13 cellular contexts compared by ENCODE assay signal in the genomic region with DNA sequence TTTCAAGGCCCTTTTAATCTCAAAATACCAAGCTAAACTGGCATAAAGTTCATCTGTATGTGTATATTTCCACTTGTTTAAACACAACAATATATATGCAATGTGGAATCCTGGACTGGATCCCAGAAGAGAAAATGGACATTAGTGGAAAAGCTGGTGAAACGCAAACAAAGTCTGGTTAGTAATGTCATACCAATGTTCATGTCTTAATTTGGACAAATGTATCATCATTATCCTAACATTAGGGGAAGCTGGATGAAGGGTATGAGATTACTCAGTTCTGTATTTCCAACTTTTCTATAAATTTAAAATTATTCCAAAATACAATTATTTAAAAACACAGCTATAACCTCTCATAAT. TPM values are rescaled to one million over a fixed set of nuclear protein-coding genes. Genes with fewer than 3 reads are reported as not detected.
DNase-seq lines count a peak whose midpoint lies in the region; ATAC-seq and TF ChIP-seq lines count a peak whose summit lies in the region.
"Had no signal": no experiment of that assay in that cellular context is flagged by ENCODE, and none has a peak within 500 bp of the region (broad histone marks: within the 10 kb centered on the region; RNA-seq: fewer than 3 reads in every experiment).

No MANE protein-coding gene starts in this region.

- peaks cover 3 to 49% (median 3%) of the 10 kb centered on the region in 3 donors for H3K36me3 Mint-ChIP-seq in CD8-positive, alpha-beta memory T cell
- H3K36me3 Mint-ChIP-seq in activated CD8-positive, alpha-beta T cell treated with anti-CD3 and anti-CD28 coated beads, Interleukin-2, amount 10 ng/mL, durations not matched to agents 7 days and 5 days (ENCODE audit: low read depth): peaks cover 53% of the 10 kb centered on the region
- H3K36me3 Mint-ChIP-seq in naive thymus-derived CD8-positive, alpha-beta T cell: peaks cover 6 to 36% (median 12%) of the 10 kb centered on the region in 3 donors

- no peak overlapping the region for H3K4me3 ChIP-seq in CD8-positive, alpha-beta memory T cell (ENCODE audit: low read length)

- no peak for ATAC-seq in activated CD8-positive, alpha-beta T cell treated with anti-CD3 and anti-CD28 coated beads, Interleukin-2, amount 10 ng/mL, durations not matched to agents 7 days and 5 days
- no peak for ATAC-seq in naive thymus-derived CD8-positive, alpha-beta T cell
- no peak for ATAC-seq in HG02885 (IDR thresholded peaks at IDR 0.05; ENCODE audit: poor library complexity, unreplicated experiment)
- no peak for ATAC-seq in HG02938 (IDR thresholded peaks at IDR 0.05; ENCODE audit: unreplicated experiment)

- CTCF ChIA-PET in CD8-positive, alpha-beta memory T cell (lab: Charles Lee): interaction anchor here (1.3 to 1.4 kb wide), 2 partner anchors 77 to 380 kb away, joined by 4 to 5 read pairs; no protein-coding TSS in a partner anchor
- CTCF ChIA-PET in HEK293T (lab: Yijun Ruan, JAX): interaction anchor here (0.6 kb wide), 1 partner anchor 10 kb away, joined by 12 read pairs; no protein-coding TSS in a partner anchor
- CTCF ChIA-PET in activated CD8-positive, alpha-beta T cell treated with anti-CD3 and anti-CD28 coated beads, Interleukin-2, amount 10 ng/mL, durations not matched to agents 7 days and 5 days (lab: Charles Lee): interaction anchor here (0.7 kb wide), 1 partner anchor 9 kb away, joined by 3 read pairs; no protein-coding TSS in a partner anchor

- no peaks in the 10 kb centered on the region for H3K36me3 ChIP-seq in CD8-positive, alpha-beta memory T cell (ENCODE audit: insufficient read depth, low read length)

- POLR2A ChIA-PET in CD8-positive, alpha-beta memory T cell (lab: Charles Lee): interaction anchor here (0.6 kb wide), 1 partner anchor 229 kb away, joined by 13 read pairs; no protein-coding TSS in a partner anchor
- POLR2A ChIA-PET in HEK293T (lab: Yijun Ruan, JAX): interaction anchor here (0.6 kb wide), 1 partner anchor 208 kb away, joined by 3 read pairs; no protein-coding TSS in a partner anchor
- POLR2A ChIA-PET in activated CD8-positive, alpha-beta T cell treated with anti-CD3 and anti-CD28 coated beads, Interleukin-2, amount 10 ng/mL, durations not matched to agents 7 days and 5 days (lab: Charles Lee): no interaction called here
- POLR2A ChIA-PET in naive thymus-derived CD8-positive, alpha-beta T cell (lab: Charles Lee): interaction anchor here (0.6 kb wide), 2 partner anchors 78 to 1193 kb away, joined by 3 to 4 read pairs; no protein-coding TSS in a partner anchor

- peaks cover 68 to 77% (median 74%) of the 10 kb centered on the region in 3 donors for H3K4me1 Mint-ChIP-seq in CD8-positive, alpha-beta memory T cell
- peaks cover 48% of the 10 kb centered on the region for H3K4me1 Mint-ChIP-seq in activated CD8-positive, alpha-beta T cell treated with anti-CD3 and anti-CD28 coated beads, Interleukin-2, amount 10 ng/mL, durations not matched to agents 7 days and 5 days (ENCODE audit: low read depth)
- H3K4me1 Mint-ChIP-seq in naive thymus-derived CD8-positive, alpha-beta T cell: peaks cover 31 to 69% (median 60%) of the 10 kb centered on the region in 4 donors

- peaks cover 65% of the 10 kb centered on the region for H3K4me1 ChIP-seq in CD8-positive, alpha-beta memory T cell (ENCODE audit: insufficient read depth, low read length)

- H3K9me3 Mint-ChIP-seq in CD8-positive, alpha-beta memory T cell: no peaks in the 10 kb centered on the region
- H3K9me3 Mint-ChIP-seq in activated CD8-positive, alpha-beta T cell treated with anti-CD3 and anti-CD28 coated beads, Interleukin-2, amount 10 ng/mL, durations not matched to agents 7 days and 5 days (ENCODE audit: insufficient read depth): no peaks in the 10 kb centered on the region
- no peaks in the 10 kb centered on the region for H3K9me3 Mint-ChIP-seq in naive thymus-derived CD8-positive, alpha-beta T cell

- no peaks in the 10 kb centered on the region for H3K9me3 ChIP-seq in CD8-positive, alpha-beta memory T cell (ENCODE audit: low read length)

- peak overlapping the region in 7 of 8 donors; percentile 35 to 99 (median 70) for H3K27ac Mint-ChIP-seq in CD8-positive, alpha-beta memory T cell
- H3K27ac Mint-ChIP-seq in activated CD8-positive, alpha-beta T cell treated with anti-CD3 and anti-CD28 coated beads, Interleukin-2, amount 10 ng/mL, durations not matched to agents 7 days and 5 days: peak overlapping the region; percentile 64
- H3K27ac Mint-ChIP-seq in naive thymus-derived CD8-positive, alpha-beta T cell: peak overlapping the region in 7 of 10 donors; percentile 3 to 99 (median 77)

- no peak overlapping the region for H3K27ac ChIP-seq in CD8-positive, alpha-beta memory T cell (ENCODE audit: low read depth, low read length)

- H3K27me3 Mint-ChIP-seq in CD8-positive, alpha-beta memory T cell: peaks cover 0 to 3% of the 10 kb centered on the region in 2 donors
- H3K27me3 Mint-ChIP-seq in activated CD8-positive, alpha-beta T cell treated with anti-CD3 and anti-CD28 coated beads, Interleukin-2, amount 10 ng/mL, durations not matched to agents 7 days and 5 days (ENCODE audit: low read depth): no peaks in the 10 kb centered on the region
- no peaks in the 10 kb centered on the region for H3K27me3 Mint-ChIP-seq in naive thymus-derived CD8-positive, alpha-beta T cell

- H3K27me3 ChIP-seq in CD8-positive, alpha-beta memory T cell (ENCODE audit: insufficient read depth, low read length, poor library complexity, severe bottlenecking): no peaks in the 10 kb centered on the region

- DNase-seq in CD8-positive, alpha-beta memory T cell: no peak
- DNase-seq in HEK293T (ENCODE audit: extremely low spot score): no peak
- DNase-seq in activated CD8-positive, alpha-beta T cell treated with anti-CD3 and anti-CD28 coated beads, Interleukin-2, amount 10 ng/mL, durations not matched to agents 7 days and 5 days: no peak
- DNase-seq in naive thymus-derived CD8-positive, alpha-beta T cell: no peak
- no peak for DNase-seq in HPDE6-E6E7 (ENCODE audit: extremely low spot score)
- DNase-seq in stimulated activated CD4-positive, alpha-beta T cell treated with anti-CD3 and anti-CD28 coated beads, Interleukin-1b, Interleukin-23, amount 100 ng/mL, for 48 hours: no peak
- DNase-seq: amniotic stem cell; DMS153; mesendoderm; NCI-H226; stimulated activated naive CD4-positive, alpha-beta T cell treated with Interleukin-2 at 50 U/mL for 16 hours had no signal

- peak overlapping the region; percentile 74 to 98 (median 97) for H3K4me3 Mint-ChIP-seq in CD8-positive, alpha-beta memory T cell
- H3K4me3 Mint-ChIP-seq in activated CD8-positive, alpha-beta T cell treated with anti-CD3 and anti-CD28 coated beads, Interleukin-2, amount 10 ng/mL, durations not matched to agents 7 days and 5 days: peak overlapping the region; percentile 97
- peak overlapping the region; percentile 19 to 98 (median 60) for H3K4me3 Mint-ChIP-seq in naive thymus-derived CD8-positive, alpha-beta T cell

TF ChIP-seq in HEK293T, 16 proteins besides CTCF, POLR2A, EP300 and RAD21:
- TF ChIP-seq FOXM1 (IDR thresholded peaks at IDR 0.05; ENCODE audit: borderline replicate concordance) (no peak), FOXA1 (IDR thresholded peaks at IDR 0.05) (no peak), NFRKB (IDR thresholded peaks at IDR 0.05) (no peak), ZNF384 (IDR thresholded peaks at IDR 0.05) (no peak), HDGF (IDR thresholded peaks at IDR 0.05; ENCODE audit: borderline replicate concordance) (no peak)
- TF ChIP-seq, protein P1, sequence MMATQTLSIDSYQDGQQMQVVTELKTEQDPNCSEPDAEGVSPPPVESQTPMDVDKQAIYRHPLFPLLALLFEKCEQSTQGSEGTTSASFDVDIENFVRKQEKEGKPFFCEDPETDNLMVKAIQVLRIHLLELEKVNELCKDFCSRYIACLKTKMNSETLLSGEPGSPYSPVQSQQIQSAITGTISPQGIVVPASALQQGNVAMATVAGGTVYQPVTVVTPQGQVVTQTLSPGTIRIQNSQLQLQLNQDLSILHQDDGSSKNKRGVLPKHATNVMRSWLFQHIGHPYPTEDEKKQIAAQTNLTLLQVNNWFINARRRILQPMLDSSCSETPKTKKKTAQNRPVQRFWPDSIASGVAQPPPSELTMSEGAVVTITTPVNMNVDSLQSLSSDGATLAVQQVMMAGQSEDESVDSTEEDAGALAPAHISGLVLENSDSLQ (IDR thresholded peaks at IDR 0.05): 0 out of 2 replicates have a peak, but pooled peaks have one; percentile 1

RNA-seq across cellular contexts. Expression of a gene that starts 3.8 kb away (rescaled TPM):
- total RNA-seq in CD8-positive, alpha-beta memory T cell: 10 to 100 TPM; 93.0 to 98.4 TPM
- polyA plus RNA-seq in CD8-positive, alpha-beta memory T cell: 61.0 TPM
- total RNA-seq in activated CD8-positive, alpha-beta T cell treated with anti-CD3 and anti-CD28 coated beads, Interleukin-2, amount 10 ng/mL, durations not matched to agents 7 days and 5 days: 100 to 1,000 TPM in 1 of 2 experiments, 10 to 100 TPM in 1; 95.9 to 102 TPM
- 100 to 1,000 TPM; 135 to 141 TPM for total RNA-seq in naive thymus-derived CD8-positive, alpha-beta T cell
- 10 to 100 TPM; 51.4 to 67.9 (median 60.2) TPM for polyA plus RNA-seq in naive thymus-derived CD8-positive, alpha-beta T cell
